In the genomic region with DNA sequence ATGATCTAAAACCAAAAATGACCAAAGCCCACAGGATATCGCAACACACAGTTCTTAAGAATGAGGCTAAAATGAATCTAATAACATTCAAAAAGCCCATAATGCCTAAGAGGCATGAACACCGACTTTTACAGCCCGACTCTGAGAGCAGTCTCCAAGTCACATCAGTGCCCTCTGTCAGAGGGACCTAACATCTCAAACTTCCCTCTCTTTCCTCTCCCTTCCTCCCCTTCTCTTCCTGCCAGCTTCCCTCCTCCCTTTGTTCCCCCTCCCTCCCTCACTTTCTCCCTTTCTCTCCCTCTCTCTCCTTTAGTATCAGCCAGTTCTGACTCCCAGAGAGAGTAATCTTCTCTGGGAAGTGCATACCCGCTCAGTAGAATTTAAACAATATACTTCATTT, we compare ENCODE assay signal across 2 cellular contexts.
TF ChIP-seq lines count a peak whose summit lies in the region.

No MANE protein-coding gene starts in this region.

TF ChIP-seq in liver, 16 proteins besides CTCF, POLR2A, EP300 and RAD21 (continued from another document):
- TF ChIP-seq, protein P1, sequence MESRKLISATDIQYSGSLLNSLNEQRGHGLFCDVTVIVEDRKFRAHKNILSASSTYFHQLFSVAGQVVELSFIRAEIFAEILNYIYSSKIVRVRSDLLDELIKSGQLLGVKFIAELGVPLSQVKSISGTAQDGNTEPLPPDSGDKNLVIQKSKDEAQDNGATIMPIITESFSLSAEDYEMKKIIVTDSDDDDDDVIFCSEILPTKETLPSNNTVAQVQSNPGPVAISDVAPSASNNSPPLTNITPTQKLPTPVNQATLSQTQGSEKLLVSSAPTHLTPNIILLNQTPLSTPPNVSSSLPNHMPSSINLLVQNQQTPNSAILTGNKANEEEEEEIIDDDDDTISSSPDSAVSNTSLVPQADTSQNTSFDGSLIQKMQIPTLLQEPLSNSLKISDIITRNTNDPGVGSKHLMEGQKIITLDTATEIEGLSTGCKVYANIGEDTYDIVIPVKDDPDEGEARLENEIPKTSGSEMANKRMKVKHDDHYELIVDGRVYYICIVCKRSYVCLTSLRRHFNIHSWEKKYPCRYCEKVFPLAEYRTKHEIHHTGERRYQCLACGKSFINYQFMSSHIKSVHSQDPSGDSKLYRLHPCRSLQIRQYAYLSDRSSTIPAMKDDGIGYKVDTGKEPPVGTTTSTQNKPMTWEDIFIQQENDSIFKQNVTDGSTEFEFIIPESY (IDR thresholded peaks at IDR 0.05) = no peak
- no peak for TF ChIP-seq NR2F2 (IDR thresholded peaks at IDR 0.05)
- no peak for TF ChIP-seq GABPA (IDR thresholded peaks at IDR 0.05 in 1 of 2, conservative IDR thresholded peaks at IDR 0.05 in 1 of 2)
- TF ChIP-seq, protein P2, sequence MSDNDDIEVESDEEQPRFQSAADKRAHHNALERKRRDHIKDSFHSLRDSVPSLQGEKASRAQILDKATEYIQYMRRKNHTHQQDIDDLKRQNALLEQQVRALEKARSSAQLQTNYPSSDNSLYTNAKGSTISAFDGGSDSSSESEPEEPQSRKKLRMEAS (IDR thresholded peaks at IDR 0.05) = no peak
- no peak for TF ChIP-seq FOXA1 (IDR thresholded peaks at IDR 0.05)
- TF ChIP-seq HNF4G (IDR thresholded peaks at IDR 0.05) = no peak
- TF ChIP-seq RXRA (IDR thresholded peaks at IDR 0.05) = no peak
- TF ChIP-seq, protein P3, sequence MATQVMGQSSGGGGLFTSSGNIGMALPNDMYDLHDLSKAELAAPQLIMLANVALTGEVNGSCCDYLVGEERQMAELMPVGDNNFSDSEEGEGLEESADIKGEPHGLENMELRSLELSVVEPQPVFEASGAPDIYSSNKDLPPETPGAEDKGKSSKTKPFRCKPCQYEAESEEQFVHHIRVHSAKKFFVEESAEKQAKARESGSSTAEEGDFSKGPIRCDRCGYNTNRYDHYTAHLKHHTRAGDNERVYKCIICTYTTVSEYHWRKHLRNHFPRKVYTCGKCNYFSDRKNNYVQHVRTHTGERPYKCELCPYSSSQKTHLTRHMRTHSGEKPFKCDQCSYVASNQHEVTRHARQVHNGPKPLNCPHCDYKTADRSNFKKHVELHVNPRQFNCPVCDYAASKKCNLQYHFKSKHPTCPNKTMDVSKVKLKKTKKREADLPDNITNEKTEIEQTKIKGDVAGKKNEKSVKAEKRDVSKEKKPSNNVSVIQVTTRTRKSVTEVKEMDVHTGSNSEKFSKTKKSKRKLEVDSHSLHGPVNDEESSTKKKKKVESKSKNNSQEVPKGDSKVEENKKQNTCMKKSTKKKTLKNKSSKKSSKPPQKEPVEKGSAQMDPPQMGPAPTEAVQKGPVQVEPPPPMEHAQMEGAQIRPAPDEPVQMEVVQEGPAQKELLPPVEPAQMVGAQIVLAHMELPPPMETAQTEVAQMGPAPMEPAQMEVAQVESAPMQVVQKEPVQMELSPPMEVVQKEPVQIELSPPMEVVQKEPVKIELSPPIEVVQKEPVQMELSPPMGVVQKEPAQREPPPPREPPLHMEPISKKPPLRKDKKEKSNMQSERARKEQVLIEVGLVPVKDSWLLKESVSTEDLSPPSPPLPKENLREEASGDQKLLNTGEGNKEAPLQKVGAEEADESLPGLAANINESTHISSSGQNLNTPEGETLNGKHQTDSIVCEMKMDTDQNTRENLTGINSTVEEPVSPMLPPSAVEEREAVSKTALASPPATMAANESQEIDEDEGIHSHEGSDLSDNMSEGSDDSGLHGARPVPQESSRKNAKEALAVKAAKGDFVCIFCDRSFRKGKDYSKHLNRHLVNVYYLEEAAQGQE (IDR thresholded peaks at IDR 0.05) = no peak
- no peak for TF ChIP-seq TAF1 (conservative IDR thresholded peaks at IDR 0.05)
- no peak for TF ChIP-seq YY1 (IDR thresholded peaks at IDR 0.05)
- TF ChIP-seq SP1 (IDR thresholded peaks at IDR 0.05) = no peak
- no peak for TF ChIP-seq HNF4A (conservative IDR thresholded peaks at IDR 0.05)
- no peak for TF ChIP-seq JUND (IDR thresholded peaks at IDR 0.05)
- TF ChIP-seq, protein P4, sequence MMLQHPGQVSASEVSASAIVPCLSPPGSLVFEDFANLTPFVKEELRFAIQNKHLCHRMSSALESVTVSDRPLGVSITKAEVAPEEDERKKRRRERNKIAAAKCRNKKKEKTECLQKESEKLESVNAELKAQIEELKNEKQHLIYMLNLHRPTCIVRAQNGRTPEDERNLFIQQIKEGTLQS (IDR thresholded peaks at IDR 0.05) = no peak
- TF ChIP-seq EGR1 (IDR thresholded peaks at IDR 0.05; ENCODE audit: low read depth in 2 of 2) = no peak

TF ChIP-seq in HepG2, 621 proteins besides CTCF, POLR2A, EP300 and RAD21 (continued from another document):
- TF ChIP-seq, protein P5, sequence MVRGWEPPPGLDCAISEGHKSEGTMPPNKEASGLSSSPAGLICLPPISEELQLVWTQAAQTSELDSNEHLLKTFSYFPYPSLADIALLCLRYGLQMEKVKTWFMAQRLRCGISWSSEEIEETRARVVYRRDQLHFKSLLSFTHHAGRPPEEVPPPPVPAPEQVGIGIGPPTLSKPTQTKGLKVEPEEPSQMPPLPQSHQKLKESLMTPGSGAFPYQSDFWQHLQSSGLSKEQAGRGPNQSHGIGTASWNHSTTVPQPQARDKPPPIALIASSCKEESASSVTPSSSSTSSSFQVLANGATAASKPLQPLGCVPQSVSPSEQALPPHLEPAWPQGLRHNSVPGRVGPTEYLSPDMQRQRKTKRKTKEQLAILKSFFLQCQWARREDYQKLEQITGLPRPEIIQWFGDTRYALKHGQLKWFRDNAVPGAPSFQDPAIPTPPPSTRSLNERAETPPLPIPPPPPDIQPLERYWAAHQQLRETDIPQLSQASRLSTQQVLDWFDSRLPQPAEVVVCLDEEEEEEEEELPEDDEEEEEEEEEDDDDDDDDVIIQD (CRISPR knock-in tag; IDR thresholded peaks at IDR 0.05; ENCODE audit: low read depth) = no peak
- no peak for TF ChIP-seq ZNF674 (CRISPR knock-in tag; IDR thresholded peaks at IDR 0.05; ENCODE audit: low read depth)
- no peak for TF ChIP-seq ZBTB7A (CRISPR knock-in tag; IDR thresholded peaks at IDR 0.05)
- no peak for TF ChIP-seq ZNF468 (CRISPR knock-in tag; IDR thresholded peaks at IDR 0.05)
- TF ChIP-seq ZNF350 (CRISPR knock-in tag; IDR thresholded peaks at IDR 0.05; ENCODE audit: borderline replicate concordance, low read depth) = no peak
- TF ChIP-seq, protein P6, sequence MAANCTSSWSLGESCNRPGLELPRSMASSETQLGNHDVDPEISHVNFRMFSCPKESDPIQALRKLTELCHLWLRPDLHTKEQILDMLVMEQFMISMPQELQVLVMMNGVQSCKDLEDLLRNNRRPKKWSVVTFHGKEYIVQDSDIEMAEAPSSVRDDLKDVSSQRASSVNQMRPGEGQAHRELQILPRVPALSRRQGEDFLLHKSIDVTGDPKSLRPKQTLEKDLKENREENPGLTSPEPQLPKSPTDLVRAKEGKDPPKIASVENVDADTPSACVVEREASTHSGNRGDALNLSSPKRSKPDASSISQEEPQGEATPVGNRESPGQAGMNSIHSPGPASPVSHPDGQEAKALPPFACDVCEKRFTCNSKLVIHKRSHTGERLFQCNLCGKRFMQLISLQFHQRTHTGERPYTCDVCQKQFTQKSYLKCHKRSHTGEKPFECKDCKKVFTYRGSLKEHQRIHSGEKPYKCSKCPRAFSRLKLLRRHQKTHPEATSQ (CRISPR knock-in tag; IDR thresholded peaks at IDR 0.05; ENCODE audit: borderline replicate concordance) = no peak
- TF ChIP-seq SNRNP70 (IDR thresholded peaks at IDR 0.05; ENCODE audit: low read depth, low read length) = no peak
- TF ChIP-seq, protein P7, sequence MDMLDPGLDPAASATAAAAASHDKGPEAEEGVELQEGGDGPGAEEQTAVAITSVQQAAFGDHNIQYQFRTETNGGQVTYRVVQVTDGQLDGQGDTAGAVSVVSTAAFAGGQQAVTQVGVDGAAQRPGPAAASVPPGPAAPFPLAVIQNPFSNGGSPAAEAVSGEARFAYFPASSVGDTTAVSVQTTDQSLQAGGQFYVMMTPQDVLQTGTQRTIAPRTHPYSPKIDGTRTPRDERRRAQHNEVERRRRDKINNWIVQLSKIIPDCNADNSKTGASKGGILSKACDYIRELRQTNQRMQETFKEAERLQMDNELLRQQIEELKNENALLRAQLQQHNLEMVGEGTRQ (IDR thresholded peaks at IDR 0.05; ENCODE audit: low read depth, low read length) = no peak
- TF ChIP-seq, protein P7 (CRISPR knock-in tag; IDR thresholded peaks at IDR 0.05; ENCODE audit: borderline replicate concordance) = no peak
- no peak for TF ChIP-seq ESRRA (CRISPR knock-in tag; IDR thresholded peaks at IDR 0.05; ENCODE audit: low read depth)
- no peak for TF ChIP-seq ATF1 (CRISPR knock-in tag; IDR thresholded peaks at IDR 0.05)
- no peak for TF ChIP-seq MXD4 (CRISPR knock-in tag; IDR thresholded peaks at IDR 0.05)
